ENCODE assay signal across 21 cellular contexts in genomic region chr1:53666566-53666965, GRCh38.
DNase-seq lines count a peak whose midpoint lies in the region; ATAC-seq, FAIRE-seq and TF ChIP-seq lines count a peak whose summit lies in the region.
"Had no signal": no experiment of that assay in that cellular context is flagged by ENCODE, and none has a peak within 500 bp of the region (broad histone marks: within the 10 kb centered on the region; RNA-seq: fewer than 3 reads in every experiment).

No MANE protein-coding gene starts in this region.

- no peaks in the 10 kb centered on the region for H3K27me3 Mint-ChIP-seq in neural crest cell (ENCODE audit: low read depth)
- H3K27me3 Mint-ChIP-seq in effector memory CD8-positive, alpha-beta T cell, result no peaks in the 10 kb centered on the region
- H3K27me3 Mint-ChIP-seq: CD4-positive, CD25-positive, alpha-beta regulatory T cell had no signal

- intact Hi-C loops in right lobe of liver (cut with DNase I) (no loop called here), HepG2 (cut with micrococcal nuclease; ENCODE audit: unreplicated experiment) (no loop called here), posterior vena cava (cut with DNase I) (no loop called here)

- CTCF ChIA-PET in HepG2 (lab: Yijun Ruan, JAX; ENCODE audit: low intra/inter-chr PET ratio, low total read pairs), result no interaction called here

- no peak for FAIRE-seq in HepG2 (lab: Jason Lieb, UNC)
- FAIRE-seq: A204.1, G401.6, GM12891, GM19239, H54 had no signal

- TF ChIP-seq CTCF in right lobe of liver (IDR thresholded peaks at IDR 0.05), result no peak
- TF ChIP-seq CTCF in HepG2 (CRISPR knock-in tag; IDR thresholded peaks at IDR 0.05), result no peak
- no peak for TF ChIP-seq CTCF in neural crest cell (conservative IDR thresholded peaks at IDR 0.05)

- no TSS peak for BruUV-seq in HepG2 (replicated peaks; lab: Mats Ljungman, UMichigan)

- no peaks in the 10 kb centered on the region for H3K9me3 Mint-ChIP-seq in neural crest cell
- H3K9me3 Mint-ChIP-seq in effector memory CD8-positive, alpha-beta T cell, result no peaks in the 10 kb centered on the region
- H3K9me3 Mint-ChIP-seq: CD4-positive, CD25-positive, alpha-beta regulatory T cell; CD8-positive, alpha-beta memory T cell had no signal

- no peak overlapping the region for H2AFZ ChIP-seq in HepG2 (ENCODE audit: low read length)
- H2AFZ ChIP-seq: GM23248 had no signal

- H3K36me3 Mint-ChIP-seq in neural crest cell (ENCODE audit: low read depth), result no peaks in the 10 kb centered on the region
- H3K36me3 Mint-ChIP-seq in effector memory CD8-positive, alpha-beta T cell (ENCODE audit: insufficient read depth), result peaks cover 4% of the 10 kb centered on the region
- H3K36me3 Mint-ChIP-seq: CD4-positive, CD25-positive, alpha-beta regulatory T cell; CD8-positive, alpha-beta memory T cell had no signal

- no peak overlapping the region for H3K9ac ChIP-seq in HepG2 (ENCODE audit: insufficient read depth, low read depth, low read length)
- H3K9ac ChIP-seq: GM23248 had no signal

- WGBS in right lobe of liver (ENCODE audit: insufficient coverage, low coverage, low lambda C conversion rate, missing lambda C conversion rate), result 100% methylated on average over 1 of the region's 1 CpG
- WGBS in HepG2 (ENCODE audit: low lambda C conversion rate), result 0% methylated on average over 1 of the region's 1 CpG

- POLR2A ChIA-PET in HepG2 (lab: Yijun Ruan, JAX), result no interaction called here

- TF ChIP-seq EP300 in HepG2 (IDR thresholded peaks at IDR 0.05; ENCODE audit: low read depth in 2 of 2, low read length in 2 of 2) (no peak), HepG2 (CRISPR knock-in tag; IDR thresholded peaks at IDR 0.05; ENCODE audit: borderline replicate concordance) (no peak)

- ATAC-seq in right lobe of liver (no peak), HepG2 (no peak)
- no peak for ATAC-seq in effector memory CD8-positive, alpha-beta T cell (replicated peaks)

- peak overlapping the region; percentile 28 for H3K27ac Mint-ChIP-seq in neural crest cell (ENCODE audit: unreplicated experiment)
- H3K27ac Mint-ChIP-seq in effector memory CD8-positive, alpha-beta T cell, result no peak overlapping the region
- H3K27ac Mint-ChIP-seq: CD4-positive, CD25-positive, alpha-beta regulatory T cell had no signal

- in situ Hi-C loops in HepG2 (cut with HindIII; ENCODE audit: extremely low pct_ligation_motif_present, low pct_unique_long_range_greater_than_20kb), result no loop called here

- no peaks in the 10 kb centered on the region for H3K4me1 ChIP-seq in right lobe of liver
- no peaks in the 10 kb centered on the region for H3K4me1 ChIP-seq in HepG2 (ENCODE audit: insufficient read depth, low read length)
- H3K4me1 ChIP-seq: BE2C had no signal

- H3K27ac ChIP-seq in right lobe of liver, result no peak overlapping the region
- H3K27ac ChIP-seq in HepG2 (ENCODE audit: extremely low read length, insufficient read depth, low read length), result no peak overlapping the region
- H3K27ac ChIP-seq: GM23248, HL-60 had no signal

- no peak overlapping the region for H3K4me2 ChIP-seq in HepG2 (ENCODE audit: low read depth, low read length)

- TF ChIP-seq POLR2A in right lobe of liver (IDR thresholded peaks at IDR 0.05) (no peak), HepG2 (IDR thresholded peaks at IDR 0.05; ENCODE audit: insufficient read depth in 1 of 2, low read depth in 2 of 2, low read length in 2 of 2) (no peak)

- no peaks in the 10 kb centered on the region for H3K4me1 Mint-ChIP-seq in neural crest cell
- H3K4me1 Mint-ChIP-seq in effector memory CD8-positive, alpha-beta T cell (ENCODE audit: low read depth in 2 of 2), result peaks cover 0 to 4% of the 10 kb centered on the region in 2 donors
- H3K4me1 Mint-ChIP-seq: CD8-positive, alpha-beta memory T cell had no signal

- H3K79me2 ChIP-seq in HepG2 (ENCODE audit: insufficient read depth, low read length), result no peaks in the 10 kb centered on the region

- no peak for TF ChIP-seq RAD21 in HepG2 (CRISPR knock-in tag; IDR thresholded peaks at IDR 0.05)

- H3K4me3 ChIP-seq in right lobe of liver (no peak overlapping the region), HepG2 (replicated peaks in 1 of 3; ENCODE audit: insufficient read depth in 1 of 3, low read depth in 2 of 3, low read length in 3 of 3) (no peak overlapping the region)
- H3K4me3 ChIP-seq: GM23248 had no signal

- H3K27me3 ChIP-seq in right lobe of liver (no peaks in the 10 kb centered on the region), HepG2 (ENCODE audit: control insufficient read depth in 1 of 2, insufficient read depth in 2 of 2, low read length in 2 of 2) (peaks cover 4 to 17% of the 10 kb centered on the region in 2 experiments; a peak in 2 of 5 replicates)
- H3K27me3 ChIP-seq: BE2C had no signal

- no peaks in the 10 kb centered on the region for H3K36me3 ChIP-seq in right lobe of liver
- no peaks in the 10 kb centered on the region for H3K36me3 ChIP-seq in HepG2 (replicated peaks in 1 of 2; ENCODE audit: control insufficient read depth in 1 of 2, insufficient read depth in 2 of 2, low read length in 2 of 2)
- H3K36me3 ChIP-seq: BE2C had no signal

- H3K4me3 Mint-ChIP-seq in neural crest cell, result no peak overlapping the region
- H3K4me3 Mint-ChIP-seq in effector memory CD8-positive, alpha-beta T cell, result no peak overlapping the region
- H3K4me3 Mint-ChIP-seq: CD4-positive, CD25-positive, alpha-beta regulatory T cell; CD8-positive, alpha-beta memory T cell had no signal

- no peaks in the 10 kb centered on the region for H4K20me1 ChIP-seq in HepG2 (ENCODE audit: insufficient read depth, low read length)

- DNase-seq in right lobe of liver, result peak in 2 of 3 donors; percentile 8 to 11
- no peak for DNase-seq in HepG2 (ENCODE audit: low spot score)
- DNase-seq in neural crest cell (ENCODE audit: low read depth, low spot score), result no peak
- DNase-seq in posterior vena cava (ENCODE audit: low spot score), result peak; percentile 36
- DNase-seq in pons (ENCODE audit: low spot score), result no peak
- DNase-seq in effector memory CD8-positive, alpha-beta T cell, result no peak
- DNase-seq: ACHN; BE2C; C1 segment of cervical spinal cord; CD4-positive, CD25-positive, alpha-beta regulatory T cell; CD8-positive, alpha-beta memory T cell; COR-L47; GM23248; HCEC 1CT; IMR-90 had no signal

- H3K9me3 ChIP-seq in right lobe of liver, result no peaks in the 10 kb centered on the region
- H3K9me3 ChIP-seq in HepG2 (ENCODE audit: low read length), result no peaks in the 10 kb centered on the region
- H3K9me3 ChIP-seq: BE2C had no signal

TF ChIP-seq in HepG2, 621 proteins besides CTCF, POLR2A, EP300 and RAD21:
- TF ChIP-seq ZNF180 (CRISPR knock-in tag; IDR thresholded peaks at IDR 0.05; ENCODE audit: borderline replicate concordance, low read depth) (no peak), IRF1 (CRISPR knock-in tag; IDR thresholded peaks at IDR 0.05; ENCODE audit: low read depth) (no peak), PRPF4 (IDR thresholded peaks at IDR 0.05; ENCODE audit: low read depth, low read length, poor library complexity, severe bottlenecking) (no peak), ZNF891 (CRISPR knock-in tag; IDR thresholded peaks at IDR 0.05) (no peak), SP5 (CRISPR knock-in tag; IDR thresholded peaks at IDR 0.05; ENCODE audit: borderline replicate concordance, low read depth) (no peak), ZNF784 (CRISPR knock-in tag; IDR thresholded peaks at IDR 0.05; ENCODE audit: borderline replicate concordance) (no peak), CAMTA2 (CRISPR knock-in tag; IDR thresholded peaks at IDR 0.05; ENCODE audit: borderline replicate concordance) (no peak), HOXA9 (CRISPR knock-in tag; IDR thresholded peaks at IDR 0.05; ENCODE audit: borderline replicate concordance) (no peak), ZNF660 (CRISPR knock-in tag; IDR thresholded peaks at IDR 0.05; ENCODE audit: borderline replicate concordance, low read depth) (no peak), ZNF12 (CRISPR knock-in tag; IDR thresholded peaks at IDR 0.05) (no peak), TCF7 (IDR thresholded peaks at IDR 0.05; ENCODE audit: low read depth) (no peak), ZSCAN21 (CRISPR knock-in tag; IDR thresholded peaks at IDR 0.05; ENCODE audit: borderline replicate concordance) (no peak)

Comparison
In these comparisons a context has a peak if more than half of its experiments do, and no peak if none do; other contexts are left out.
1. DNase-seq: peak in right lobe of liver (2 of 3) and posterior vena cava (single experiment); none in HepG2 (single experiment), neural crest cell (single experiment), pons (single experiment) and effector memory CD8-positive, alpha-beta T cell (0 of 3).